In the genomic region with DNA sequence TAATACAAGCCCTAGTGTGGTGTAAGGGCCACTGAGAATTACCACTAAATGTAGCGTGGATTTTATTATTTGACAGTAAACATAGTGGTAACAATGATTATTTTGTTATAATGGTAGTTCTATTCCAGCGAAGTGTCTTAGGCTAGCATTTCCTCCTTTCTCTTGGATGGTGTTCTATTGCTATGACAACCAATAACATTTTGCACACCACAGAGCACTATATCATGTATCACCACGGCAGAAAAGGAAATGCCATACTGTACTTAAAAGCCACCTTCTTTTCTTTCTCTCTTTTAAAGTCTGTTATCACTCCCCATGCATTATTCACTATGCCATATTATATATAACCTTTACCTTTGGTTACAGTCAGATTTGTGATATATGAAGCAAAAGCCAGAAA, we compare ENCODE assay signal across 9 cellular contexts.
DNase-seq lines count a peak whose midpoint lies in the region; ATAC-seq and TF ChIP-seq lines count a peak whose summit lies in the region.
"Had no signal": no experiment of that assay in that cellular context is flagged by ENCODE, and none has a peak within 500 bp of the region (broad histone marks: within the 10 kb centered on the region; RNA-seq: fewer than 3 reads in every experiment).

No MANE protein-coding gene starts in this region.

- no peak overlapping the region for H4K5ac ChIP-seq in H9 (ENCODE audit: insufficient read length, low read depth, low read length)

- intact Hi-C loops in Right ventricle myocardium superior (cut with DNase I): no loop called here
- intact Hi-C loops in cardiac septum (cut with DNase I): no loop called here
- intact Hi-C loops in heart left ventricle (cut with DNase I): no loop called here
- intact Hi-C loops in aorta (cut with DNase I): no loop called here

- H4K20me1 ChIP-seq in H9 (ENCODE audit: control insufficient read depth, insufficient read depth, insufficient read length): no peaks in the 10 kb centered on the region

- 10 to 16% (median 15%) methylated on average over 3 of the region's 3 CpGs for WGBS in heart left ventricle, 4 donors
- WGBS in aorta, 2 donors: 0 to 1% methylated on average over 3 of the region's 3 CpGs
- no CpG with 5 or more reads among the region's 3 CpGs for WGBS in H9 (ENCODE audit: extremely low coverage, insufficient read length, low lambda C conversion rate)

- DNase-seq in Right ventricle myocardium superior: no peak
- DNase-seq in cardiac septum (ENCODE audit: low spot score): no peak
- no peak for DNase-seq in heart left ventricle
- no peak for DNase-seq in aorta
- no peak for DNase-seq in H9
- DNase-seq in SIG-M5 treated with dmso at 0.1 percent for 504 hours (lab: John Stamatoyannopoulos, UW; ENCODE audit: unreplicated experiment): no peak
- DNase-seq: GF-D8 had no signal

- no peak overlapping the region for H3K4me2 ChIP-seq in H9 (ENCODE audit: insufficient read depth, insufficient read length, low read length)

- no peak overlapping the region for H3K18ac ChIP-seq in H9 (ENCODE audit: insufficient read length, low read depth, low read length)

- no peak overlapping the region for H4K8ac ChIP-seq in H9 (replicated peaks; ENCODE audit: insufficient read length, low read depth, low read length)

- H3K4me1 ChIP-seq in heart left ventricle: peaks cover 0 to 22% (median 13%) of the 10 kb centered on the region in 12 donors
- H3K4me1 ChIP-seq in aorta (ENCODE audit: control insufficient read depth in 1 of 2, insufficient read depth in 2 of 2, low read length in 2 of 2): peaks cover 0 to under 1% of the 10 kb centered on the region in 2 donors
- H3K4me1 ChIP-seq in H9 (ENCODE audit: insufficient read depth, low read length): no peaks in the 10 kb centered on the region; the same call in 1 of the 2 replicates

- no peak overlapping the region for H3K14ac ChIP-seq in H9 (ENCODE audit: insufficient read depth, low read length)

- H3K9me3 ChIP-seq in heart left ventricle (no peaks in the 10 kb centered on the region), aorta (ENCODE audit: control insufficient read depth, low read length) (no peaks in the 10 kb centered on the region), H9 (ENCODE audit: control insufficient read depth, low read depth, low read length) (no peaks in the 10 kb centered on the region)

- H3T11ph ChIP-seq in H9 (ENCODE audit: low read length): no peak overlapping the region

- H3K79me1 ChIP-seq in H9 (ENCODE audit: insufficient read depth, low read depth, low read length, poor library complexity, severe bottlenecking): peaks cover 4% of the 10 kb centered on the region

- H2AFZ ChIP-seq in H9 (ENCODE audit: low read length): no peak overlapping the region

- no peak overlapping the region for H2BK15ac ChIP-seq in H9 (ENCODE audit: low read depth, low read length)

- TF ChIP-seq POLR2A in heart left ventricle (IDR thresholded peaks at IDR 0.05): no peak

- no peaks in the 10 kb centered on the region for H3K23me2 ChIP-seq in H9 (ENCODE audit: insufficient read length, low read depth, low read length, poor library complexity, severe bottlenecking)

- ATAC-seq in Right ventricle myocardium superior (ENCODE audit: poor library complexity): peak; percentile 88
- peak; percentile 70 to 90 (median 86) for ATAC-seq in heart left ventricle
- peak; percentile 84 for ATAC-seq in aorta (ENCODE audit: low FRiP score)
- ATAC-seq in HG02571 (IDR thresholded peaks at IDR 0.05; ENCODE audit: unreplicated experiment): no peak

- no peak overlapping the region for H3K27ac ChIP-seq in heart left ventricle
- no peak overlapping the region for H3K27ac ChIP-seq in aorta (ENCODE audit: low read depth in 1 of 2, low read length in 2 of 2)
- no peak overlapping the region for H3K27ac ChIP-seq in H9 (ENCODE audit: insufficient read length, low read depth, low read length)

- no peak overlapping the region for H3K9ac ChIP-seq in H9 (ENCODE audit: extremely low read depth, insufficient read length, low read length)

- no peak overlapping the region for H3K23ac ChIP-seq in H9 (ENCODE audit: insufficient read length, low read depth, low read length)

- H2BK120ac ChIP-seq in H9 (ENCODE audit: low read depth, low read length, poor library complexity, severe bottlenecking): no peak overlapping the region

- H3K4me3 Mint-ChIP-seq in T-helper 1 cell treated with Interleukin-12 subunit alpha and Interleukin-12 subunit beta and Interleukin-4 antibody, amounts not matched to agents 30 μg/mL and 1 μg/mL, for 36 hours: no peak overlapping the region
- H3K4me3 Mint-ChIP-seq in H9: no peak overlapping the region

- H2BK5ac ChIP-seq in H9 (ENCODE audit: insufficient read length, low read length): no peak overlapping the region

- peak overlapping the region; percentile 8 for H3K27ac Mint-ChIP-seq in T-helper 1 cell treated with Interleukin-12 subunit alpha and Interleukin-12 subunit beta and Interleukin-4 antibody, amounts not matched to agents 30 μg/mL and 1 μg/mL, for 36 hours
- no peak overlapping the region for H3K27ac Mint-ChIP-seq in H9

- no peaks in the 10 kb centered on the region for H3K27me3 ChIP-seq in heart left ventricle
- H3K27me3 ChIP-seq in aorta (ENCODE audit: control insufficient read depth in 1 of 2, insufficient read depth in 2 of 2, low read length in 1 of 2): no peaks in the 10 kb centered on the region
- no peaks in the 10 kb centered on the region for H3K27me3 ChIP-seq in H9 (ENCODE audit: insufficient read depth, low read length)

- H3K27me3 Mint-ChIP-seq in T-helper 1 cell treated with Interleukin-12 subunit alpha and Interleukin-12 subunit beta and Interleukin-4 antibody, amounts not matched to agents 30 μg/mL and 1 μg/mL, for 36 hours (ENCODE audit: low read depth): no peaks in the 10 kb centered on the region
- H3K27me3 Mint-ChIP-seq in H9 (ENCODE audit: low read depth): no peaks in the 10 kb centered on the region

- no peak overlapping the region for H4K91ac ChIP-seq in H9 (ENCODE audit: insufficient read length, low read depth, low read length)

- H2BK20ac ChIP-seq in H9 (ENCODE audit: low read depth, low read length, poor library complexity, severe bottlenecking): no peak overlapping the region

- no peak overlapping the region for H3K4ac ChIP-seq in H9 (ENCODE audit: low read depth, low read length)

- H3K4me3 ChIP-seq in heart left ventricle (no peak overlapping the region), aorta (ENCODE audit: low read length in 2 of 2) (no peak overlapping the region)

- H3K4me1 Mint-ChIP-seq in T-helper 1 cell treated with Interleukin-12 subunit alpha and Interleukin-12 subunit beta and Interleukin-4 antibody, amounts not matched to agents 30 μg/mL and 1 μg/mL, for 36 hours (ENCODE audit: low read depth): peaks cover 13% of the 10 kb centered on the region
- peaks cover 5 to 9% of the 10 kb centered on the region in 2 experiments; a peak in 2 of 4 replicates for H3K4me1 Mint-ChIP-seq in H9

- H2AK5ac ChIP-seq in H9 (ENCODE audit: insufficient read length, low read length): no peak overlapping the region

- H3K9me3 Mint-ChIP-seq in T-helper 1 cell treated with Interleukin-12 subunit alpha and Interleukin-12 subunit beta and Interleukin-4 antibody, amounts not matched to agents 30 μg/mL and 1 μg/mL, for 36 hours: no peaks in the 10 kb centered on the region
- H3K9me3 Mint-ChIP-seq in H9: no peaks in the 10 kb centered on the region

- no peaks in the 10 kb centered on the region; the same call in 1 of the 2 replicates for H3K79me2 ChIP-seq in H9 (ENCODE audit: insufficient read depth, low read length)

- H3K56ac ChIP-seq in H9 (ENCODE audit: insufficient read length, low read depth, low read length): no peak overlapping the region

- H2BK12ac ChIP-seq in H9 (ENCODE audit: insufficient read length, low read depth, low read length): no peak overlapping the region

- peaks cover 14% of the 10 kb centered on the region for H3K36me3 Mint-ChIP-seq in T-helper 1 cell treated with Interleukin-12 subunit alpha and Interleukin-12 subunit beta and Interleukin-4 antibody, amounts not matched to agents 30 μg/mL and 1 μg/mL, for 36 hours (ENCODE audit: low read depth)
- H3K36me3 Mint-ChIP-seq in H9 (ENCODE audit: insufficient read depth in 1 of 3, low read depth in 3 of 3): peaks cover 9 to 31% (median 10%) of the 10 kb centered on the region in 3 experiments; a peak in 5 of 7 replicates

- no peak for TF ChIP-seq CTCF in heart left ventricle (IDR thresholded peaks at IDR 0.05)
- TF ChIP-seq CTCF in H9 (conservative IDR thresholded peaks at IDR 0.05): no peak

- H3K36me3 ChIP-seq in heart left ventricle (peaks cover 0 to 11% (median 3%) of the 10 kb centered on the region in 9 donors), aorta (ENCODE audit: control insufficient read depth in 1 of 2, insufficient read depth in 2 of 2, low read length in 1 of 2) (no peaks in the 10 kb centered on the region)
